17 cellular contexts compared by ENCODE assay signal in the genomic region with DNA sequence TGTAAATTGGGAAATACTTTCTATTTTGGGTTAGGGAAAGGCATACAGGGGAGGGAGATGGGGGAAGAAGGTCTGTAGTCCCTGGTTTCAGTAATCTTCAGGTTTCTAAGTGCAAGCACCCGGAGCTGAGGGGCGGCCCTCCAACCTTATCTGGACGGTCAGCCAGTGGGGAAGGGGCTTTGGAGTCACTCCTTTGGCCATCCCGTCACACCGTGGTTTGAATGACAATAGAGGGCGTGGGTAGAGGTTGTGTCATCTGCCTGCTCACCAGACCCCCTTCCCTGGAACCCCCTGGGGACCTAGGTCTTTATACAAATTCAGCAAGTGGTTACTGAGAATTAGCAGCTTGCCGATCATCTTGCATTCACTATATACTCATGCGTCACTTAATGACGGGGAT. TPM values are rescaled to one million over a fixed set of nuclear protein-coding genes. Genes with fewer than 3 reads are reported as not detected.
DNase-seq lines count a peak whose midpoint lies in the region; ATAC-seq and TF ChIP-seq lines count a peak whose summit lies in the region.
"Had no signal": no experiment of that assay in that cellular context is flagged by ENCODE, and none has a peak within 500 bp of the region (broad histone marks: within the 10 kb centered on the region; RNA-seq: fewer than 3 reads in every experiment).

No MANE protein-coding gene starts in this region.

- TF ChIP-seq CTCF in HCT116 (IDR thresholded peaks at IDR 0.05 in 2 of 3, conservative IDR thresholded peaks at IDR 0.05 in 1 of 3; ENCODE audit: borderline replicate concordance in 1 of 3, insufficient read depth in 1 of 3, low read depth in 2 of 3, low read length in 2 of 3) = no peak

- DNase-seq in HCT116 (ENCODE audit: low read depth, low spot score) (no peak), T-helper 17 cell (no peak), iPS DF 4.7 (ENCODE audit: extremely low read depth, low spot score) (peak; percentile 22), GM19238 (ENCODE audit: insufficient read length, low spot score) (no peak)
- no peak for DNase-seq in stimulated activated naive B cell treated with anti-CD40 and anti-IgM and Interleukin-4, amounts not matched to agents 10 μg/mL and 1 μg/mL and 100 μg/mL, for 72 hours
- no peak for DNase-seq in activated CD4-positive, alpha-beta T cell treated with anti-CD3 and anti-CD28 coated beads for 4 hours
- DNase-seq: activated CD8-positive, alpha-beta memory T cell treated with anti-CD3 and anti-CD28 coated beads for 24 hours; activated naive CD8-positive, alpha-beta T cell treated with anti-CD3 and anti-CD28 coated beads, Interleukin-2, amount 50 U/mL, for 24 hours; central memory CD4-positive, alpha-beta T cell; effector memory CD8-positive, alpha-beta T cell; left lung; NCI-H1105; NCI-H526 treated with DMSO at 0.1 percent for 48 hours; stimulated activated CD4-positive, alpha-beta T cell treated with anti-CD3 and anti-CD28 coated beads, Interleukin-4, amount 100 ng/mL, for 1 hour had no signal

- no peaks in the 10 kb centered on the region for H3K27me3 ChIP-seq in HCT116 (ENCODE audit: insufficient read depth, low read length)
- H3K27me3 ChIP-seq: left lung had no signal

- peak overlapping the region; percentile 69 for H3K4me2 ChIP-seq in HCT116 (ENCODE audit: low read length)

- H3K27me3 Mint-ChIP-seq in T-helper 17 cell = no peaks in the 10 kb centered on the region
- H3K27me3 Mint-ChIP-seq in stimulated activated naive B cell treated with anti-CD40 and anti-IgM and Interleukin-4, amounts not matched to agents 10 μg/mL and 1 μg/mL and 100 μg/mL, for 72 hours = no peaks in the 10 kb centered on the region
- H3K27me3 Mint-ChIP-seq: activated naive CD8-positive, alpha-beta T cell treated with anti-CD3 and anti-CD28 coated beads, Interleukin-2, amount 50 U/mL, for 24 hours; effector memory CD8-positive, alpha-beta T cell had no signal

- no peak overlapping the region for H3K27ac ChIP-seq in HCT116 (ENCODE audit: low read depth, low read length)
- H3K27ac ChIP-seq: left lung had no signal

- POLR2A ChIA-PET in HCT116 (lab: Charles Lee) = no interaction called here

- H3K79me2 ChIP-seq in HCT116 (ENCODE audit: insufficient read depth, low read length) = peaks cover 91% of the 10 kb centered on the region

- H3K4me1 Mint-ChIP-seq in T-helper 17 cell = peaks cover 42% of the 10 kb centered on the region
- H3K4me1 Mint-ChIP-seq in stimulated activated naive B cell treated with anti-CD40 and anti-IgM and Interleukin-4, amounts not matched to agents 10 μg/mL and 1 μg/mL and 100 μg/mL, for 72 hours = peaks cover 64 to 81% of the 10 kb centered on the region in 2 donors

- H3K9ac ChIP-seq in HCT116 (ENCODE audit: low read length) = no peak overlapping the region

- H3K9me3 ChIP-seq in HCT116 (ENCODE audit: control insufficient read depth in 1 of 2, insufficient read depth in 1 of 2, low read depth in 1 of 2, low read length in 2 of 2) (no peaks in the 10 kb centered on the region), T-helper 17 cell (ENCODE audit: control insufficient read depth, low read length, poor library complexity, severe bottlenecking) (no peaks in the 10 kb centered on the region)
- H3K9me3 ChIP-seq: left lung had no signal

- no peak for TF ChIP-seq RAD21 in HCT116 (IDR thresholded peaks at IDR 0.05; ENCODE audit: low read depth)

- peaks cover 23 to 45% of the 10 kb centered on the region in 2 experiments for H3K4me1 ChIP-seq in HCT116 (ENCODE audit: control insufficient read depth in 1 of 2, insufficient read depth in 2 of 2, low read length in 2 of 2)

- intact Hi-C loops in HCT116 (cut with micrococcal nuclease) = no loop called here

- no peak overlapping the region for H3K4me3 Mint-ChIP-seq in T-helper 17 cell
- peak overlapping the region; percentile 17 to 66 for H3K4me3 Mint-ChIP-seq in stimulated activated naive B cell treated with anti-CD40 and anti-IgM and Interleukin-4, amounts not matched to agents 10 μg/mL and 1 μg/mL and 100 μg/mL, for 72 hours
- H3K4me3 Mint-ChIP-seq: activated naive CD8-positive, alpha-beta T cell treated with anti-CD3 and anti-CD28 coated beads, Interleukin-2, amount 50 U/mL, for 24 hours; effector memory CD8-positive, alpha-beta T cell had no signal

- H3K9me2 ChIP-seq in HCT116 (ENCODE audit: insufficient read depth) = no peaks in the 10 kb centered on the region

- BruUV-seq in HCT116 (replicated peaks; lab: Mats Ljungman, UMichigan) = no TSS peak

- H3K4me3 ChIP-seq in HCT116 (replicated peaks in 1 of 2; ENCODE audit: low read depth in 1 of 2, low read length in 2 of 2) = no peak overlapping the region
- H3K4me3 ChIP-seq: left lung had no signal

- RAD21 ChIA-PET in HCT116 (lab: Charles Lee; ENCODE audit: low non-redundant PET in 1 of 2, low total read pairs in 2 of 2, uncharacterized antibody in 2 of 2, unreplicated experiment in 2 of 2) = no interaction called here

- no peak overlapping the region for H2AFZ ChIP-seq in HCT116 (ENCODE audit: low read depth, low read length, poor library complexity, severe bottlenecking)

- H3K36me3 ChIP-seq in HCT116 (ENCODE audit: control insufficient read depth in 1 of 2, insufficient read depth in 2 of 2, low read length in 2 of 2) = no peaks in the 10 kb centered on the region; a peak in 1 of 4 replicates

- peak overlapping the region; percentile 87 for H3K27ac Mint-ChIP-seq in T-helper 17 cell
- peak overlapping the region; percentile 95 for H3K27ac Mint-ChIP-seq in stimulated activated naive B cell treated with anti-CD40 and anti-IgM and Interleukin-4, amounts not matched to agents 10 μg/mL and 1 μg/mL and 100 μg/mL, for 72 hours
- H3K27ac Mint-ChIP-seq: activated naive CD8-positive, alpha-beta T cell treated with anti-CD3 and anti-CD28 coated beads, Interleukin-2, amount 50 U/mL, for 24 hours; activated T-helper 2 cell treated with anti-CD3 and anti-CD28 coated beads, Interferon-gamma antibody, Interleukin-2, Interleukin-4, amounts not matched to agents 10 μg/mL and 5 μg/mL and 100 μg/mL, durations not matched to agents 14 hours and 24 hours and 36 hours had no signal

- TF ChIP-seq POLR2A in HCT116 (IDR thresholded peaks at IDR 0.05; ENCODE audit: borderline replicate concordance, extremely low read depth, insufficient read depth, insufficient read length) = no peak

- H3K9me3 Mint-ChIP-seq in stimulated activated naive B cell treated with anti-CD40 and anti-IgM and Interleukin-4, amounts not matched to agents 10 μg/mL and 1 μg/mL and 100 μg/mL, for 72 hours = no peaks in the 10 kb centered on the region
- H3K9me3 Mint-ChIP-seq: activated naive CD8-positive, alpha-beta T cell treated with anti-CD3 and anti-CD28 coated beads, Interleukin-2, amount 50 U/mL, for 24 hours; activated T-helper 2 cell treated with anti-CD3 and anti-CD28 coated beads, Interferon-gamma antibody, Interleukin-2, Interleukin-4, amounts not matched to agents 10 μg/mL and 5 μg/mL and 100 μg/mL, durations not matched to agents 14 hours and 24 hours and 36 hours; effector memory CD8-positive, alpha-beta T cell had no signal

- CTCF ChIA-PET in HCT116 (lab: Charles Lee) = interaction anchor here (2.3 kb wide), 1 partner anchor 42 kb away, joined by 6 read pairs; no protein-coding TSS in a partner anchor

- peaks cover 10% of the 10 kb centered on the region; the same call in 1 of the 2 replicates for H4K20me1 ChIP-seq in HCT116 (ENCODE audit: insufficient read depth)

- no peak for ATAC-seq in HCT116
- ATAC-seq in T-helper 17 cell = no peak
- no peak for ATAC-seq in stimulated activated naive B cell treated with anti-CD40 and anti-IgM and Interleukin-4, amounts not matched to agents 10 μg/mL and 1 μg/mL and 100 μg/mL, for 72 hours (replicated peaks)
- no peak for ATAC-seq in HG03457 (IDR thresholded peaks at IDR 0.05; ENCODE audit: unreplicated experiment)
- ATAC-seq: activated naive CD8-positive, alpha-beta T cell treated with anti-CD3 and anti-CD28 coated beads, Interleukin-2, amount 50 U/mL, for 24 hours; effector memory CD8-positive, alpha-beta T cell; left lung; Panc1 had no signal

- H3K36me3 Mint-ChIP-seq in T-helper 17 cell (ENCODE audit: low read depth) = no peaks in the 10 kb centered on the region
- peaks cover 45 to 60% of the 10 kb centered on the region in 2 donors for H3K36me3 Mint-ChIP-seq in stimulated activated naive B cell treated with anti-CD40 and anti-IgM and Interleukin-4, amounts not matched to agents 10 μg/mL and 1 μg/mL and 100 μg/mL, for 72 hours

TF ChIP-seq in HCT116, 20 proteins besides CTCF, POLR2A, EP300 and RAD21:
- TF ChIP-seq TCF7L2 (IDR thresholded peaks at IDR 0.05; ENCODE audit: borderline replicate concordance, extremely low read depth, insufficient read depth, insufficient read length) (no peak), ZFX (IDR thresholded peaks at IDR 0.05) (no peak)

RNA-seq across cellular contexts. Expression of gene STK35, which starts 29.0 kb away (rescaled TPM):
- total RNA-seq in HCT116 (2021; ENCODE audit: unreplicated experiment) (32.8 TPM), T-helper 17 cell (10 to 100 TPM; 16.4 to 17.8 TPM)
- polyA plus RNA-seq in HCT116 (2012) = 18.2 and 19.4 TPM in 2 replicates
